Comparison of ENCODE assay signal across 1 cellular context in genomic region chr2:27988718-27989117, GRCh38.
TF ChIP-seq lines count a peak whose summit lies in the region.

No MANE protein-coding gene starts in this region.

TF ChIP-seq in IMR-90, 13 proteins besides CTCF, POLR2A, EP300 and RAD21:
- TF ChIP-seq RCOR1 (IDR thresholded peaks at IDR 0.05; ENCODE audit: insufficient replicate concordance, low read length): no peak
- TF ChIP-seq MXI1 (IDR thresholded peaks at IDR 0.05; ENCODE audit: borderline replicate concordance, low read depth, low read length): no peak
- no peak for TF ChIP-seq BHLHE40 (IDR thresholded peaks at IDR 0.05; ENCODE audit: low read depth, low read length)
- TF ChIP-seq NFE2L2 (IDR thresholded peaks at IDR 0.05; ENCODE audit: low read depth, low read length): no peak
- TF ChIP-seq RFX5 (IDR thresholded peaks at IDR 0.05; ENCODE audit: low read depth, low read length): no peak
- TF ChIP-seq MAFK (IDR thresholded peaks at IDR 0.05; ENCODE audit: low read depth, low read length): no peak
- TF ChIP-seq MAZ (IDR thresholded peaks at IDR 0.05; ENCODE audit: borderline replicate concordance, low read depth, low read length): no peak
- TF ChIP-seq FOS (IDR thresholded peaks at IDR 0.05; ENCODE audit: low read depth, low read length): no peak
- no peak for TF ChIP-seq CEBPB (IDR thresholded peaks at IDR 0.05; ENCODE audit: low read depth, low read length)
- TF ChIP-seq ELK1 (IDR thresholded peaks at IDR 0.05; ENCODE audit: borderline replicate concordance, low read depth, low read length): no peak
- TF ChIP-seq, protein P1, sequence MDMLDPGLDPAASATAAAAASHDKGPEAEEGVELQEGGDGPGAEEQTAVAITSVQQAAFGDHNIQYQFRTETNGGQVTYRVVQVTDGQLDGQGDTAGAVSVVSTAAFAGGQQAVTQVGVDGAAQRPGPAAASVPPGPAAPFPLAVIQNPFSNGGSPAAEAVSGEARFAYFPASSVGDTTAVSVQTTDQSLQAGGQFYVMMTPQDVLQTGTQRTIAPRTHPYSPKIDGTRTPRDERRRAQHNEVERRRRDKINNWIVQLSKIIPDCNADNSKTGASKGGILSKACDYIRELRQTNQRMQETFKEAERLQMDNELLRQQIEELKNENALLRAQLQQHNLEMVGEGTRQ (IDR thresholded peaks at IDR 0.05; ENCODE audit: low read depth, low read length): no peak
- no peak for TF ChIP-seq CHD1 (IDR thresholded peaks at IDR 0.05; ENCODE audit: low read depth, low read length)
- TF ChIP-seq SMC3 (IDR thresholded peaks at IDR 0.05; ENCODE audit: low read depth, low read length): no peak
